Comparison of ENCODE assay signal across 8 cellular contexts in genomic region chr15:22786868-22787698, GRCh38. TPM values are rescaled to one million over a fixed set of nuclear protein-coding genes. Genes with fewer than 3 reads are reported as not detected.
A peak's percentile ranks its signal among the peaks of the same experiment; 100 is the strongest.
DNase-seq lines count a peak whose midpoint lies in the region; ATAC-seq and TF ChIP-seq lines count a peak whose summit lies in the region.

No MANE protein-coding gene starts in this region.

- intact Hi-C loops in CD4-positive, alpha-beta T cell (cut with DNase I, micrococcal nuclease), result loop anchor here in 1 of 2 experiments (1.0 kb wide), 1 partner anchor 53 kb away; no protein-coding TSS in a partner anchor
- intact Hi-C loops in thyroid gland (cut with DNase I), result loop anchor here (5.0 kb wide), 1 partner anchor 50 kb away; the partner anchor contains the start of gene NIPA2

- peak; percentile 23 for ATAC-seq in CD4-positive, alpha-beta T cell (ENCODE audit: poor library complexity)
- peak; percentile 25 for ATAC-seq in GM19372 (IDR thresholded peaks at IDR 0.05; ENCODE audit: low read depth, unreplicated experiment)
- ATAC-seq in HG03442 (IDR thresholded peaks at IDR 0.05; ENCODE audit: unreplicated experiment), result peak; percentile 30

- H3K4me3 ChIP-seq in WI38 (ENCODE audit: low read depth, low read length) (peak overlapping the region; percentile 63), endodermal cell (ENCODE audit: low read length) (peak overlapping the region; percentile 85), thyroid gland (replicated peaks in 1 of 3) (peak overlapping the region; percentile 4 to 81 (median 76))

- H3K4me1 Mint-ChIP-seq in CD4-positive, alpha-beta T cell (ENCODE audit: low read depth), result peaks cover 37% of the 10 kb centered on the region
- H3K4me1 Mint-ChIP-seq in endodermal cell (peaks cover 3% of the 10 kb centered on the region), mesothelial cell of epicardium (peaks cover 6% of the 10 kb centered on the region)

- CTCF ChIA-PET in CD4-positive, alpha-beta T cell (lab: Charles Lee), result no interaction called here

- DNase-seq in CD4-positive, alpha-beta T cell, result peak in 2 of 10 experiments; percentile 8 to 13
- DNase-seq in endodermal cell (peak; percentile 80), mesothelial cell of epicardium (ENCODE audit: low spot score in 2 of 2, unreplicated experiment in 2 of 2) (peak in 1 of 2 experiments; percentile 46), thyroid gland (peak; percentile 35 to 49), T-helper 9 cell (no peak)

- H3K9ac ChIP-seq in endodermal cell (ENCODE audit: extremely low read depth, low read length, poor library complexity, severe bottlenecking), result peak overlapping the region; percentile 53

- no peaks in the 10 kb centered on the region for H3K27me3 ChIP-seq in CD4-positive, alpha-beta T cell (ENCODE audit: control insufficient read depth, insufficient read depth, low read length)
- H3K27me3 ChIP-seq in endodermal cell (ENCODE audit: control insufficient read depth, insufficient read depth, low read length, poor library complexity, severe bottlenecking), result no peaks in the 10 kb centered on the region
- H3K27me3 ChIP-seq in thyroid gland, result no peaks in the 10 kb centered on the region

- H3K27ac Mint-ChIP-seq in CD4-positive, alpha-beta T cell, result peak overlapping the region; percentile 70
- H3K27ac Mint-ChIP-seq in endodermal cell (no peak overlapping the region), mesothelial cell of epicardium (peak overlapping the region; percentile 66)

- H3K27ac ChIP-seq in CD4-positive, alpha-beta T cell (ENCODE audit: low read depth, low read length), result no peak overlapping the region
- H3K27ac ChIP-seq in endodermal cell (ENCODE audit: low read depth, low read length) (no peak overlapping the region), thyroid gland (peak overlapping the region; percentile 62 to 84 (median 65))

- no peaks in the 10 kb centered on the region for H3K4me1 ChIP-seq in endodermal cell (ENCODE audit: control insufficient read depth, insufficient read depth, low read length)
- H3K4me1 ChIP-seq in thyroid gland, result peaks cover 8 to 18% of the 10 kb centered on the region in 2 donors

- peak overlapping the region; percentile 92 for H3K4me3 Mint-ChIP-seq in CD4-positive, alpha-beta T cell
- peak overlapping the region; percentile 70 for H3K4me3 Mint-ChIP-seq in endodermal cell
- H3K4me3 Mint-ChIP-seq in mesothelial cell of epicardium, result peak overlapping the region; percentile 74

- no peaks in the 10 kb centered on the region for H3K9me3 Mint-ChIP-seq in CD4-positive, alpha-beta T cell
- H3K9me3 Mint-ChIP-seq in endodermal cell, result peaks cover 5% of the 10 kb centered on the region
- H3K9me3 Mint-ChIP-seq in mesothelial cell of epicardium, result peaks cover 5% of the 10 kb centered on the region

- TF ChIP-seq POLR2A in thyroid gland (IDR thresholded peaks at IDR 0.05), result no peak

- POLR2A ChIA-PET in CD4-positive, alpha-beta T cell (lab: Charles Lee), result interaction anchor here (0.7 to 2.3 kb wide), 4 partner anchors 28 to 252 kb away, joined by 3 to 20 read pairs (median 6); partner anchors contain the start of genes NIPA2 and TUBGCP5

- no peaks in the 10 kb centered on the region for H3K9me3 ChIP-seq in CD4-positive, alpha-beta T cell (ENCODE audit: control insufficient read depth, low read length)
- H3K9me3 ChIP-seq in endodermal cell (ENCODE audit: control insufficient read depth, low read length) (no peaks in the 10 kb centered on the region), thyroid gland (no peaks in the 10 kb centered on the region)

- H3K36me3 Mint-ChIP-seq in CD4-positive, alpha-beta T cell (ENCODE audit: low read depth), result peaks cover 7% of the 10 kb centered on the region
- H3K36me3 Mint-ChIP-seq in endodermal cell (ENCODE audit: low read depth), result peaks cover 12% of the 10 kb centered on the region
- peaks cover 5% of the 10 kb centered on the region for H3K36me3 Mint-ChIP-seq in mesothelial cell of epicardium

- WGBS in endodermal cell (ENCODE audit: insufficient coverage in 1 of 2, insufficient read length in 1 of 2), 2 experiments, result 2% methylated on average over 31 to 83 of the region's 83 CpGs
- 3 to 24% methylated on average over 12 to 36 of the region's 83 CpGs for WGBS in thyroid gland, 2 donors

- no peak for TF ChIP-seq CTCF in CD4-positive, alpha-beta T cell (IDR thresholded peaks at IDR 0.05)
- TF ChIP-seq CTCF in WI38 (IDR thresholded peaks at IDR 0.05; ENCODE audit: low read depth, low read length) (no peak), endodermal cell (conservative IDR thresholded peaks at IDR 0.05) (no peak), mesothelial cell of epicardium (IDR thresholded peaks at IDR 0.05; ENCODE audit: unreplicated experiment) (no peak), thyroid gland (IDR thresholded peaks at IDR 0.05) (no peak)

- H3K36me3 ChIP-seq in endodermal cell (ENCODE audit: control insufficient read depth, insufficient read depth, low read length), result no peaks in the 10 kb centered on the region
- no peaks in the 10 kb centered on the region for H3K36me3 ChIP-seq in thyroid gland

- no peaks in the 10 kb centered on the region for H3K27me3 Mint-ChIP-seq in CD4-positive, alpha-beta T cell
- peaks cover 6% of the 10 kb centered on the region for H3K27me3 Mint-ChIP-seq in endodermal cell (ENCODE audit: insufficient read depth)
- H3K27me3 Mint-ChIP-seq in mesothelial cell of epicardium (ENCODE audit: low read depth), result peaks cover 7% of the 10 kb centered on the region

RNA-seq across cellular contexts. Expression of gene NIPA1, which starts 0.6 kb away (rescaled TPM):
- total RNA-seq in CD4-positive, alpha-beta T cell, result 1 to 10 TPM; 5.1 to 5.4 TPM
- total RNA-seq in endodermal cell (10 to 100 TPM; 18.5 to 18.7 TPM), mesothelial cell of epicardium (7.8 to 9.9 TPM (median 8.8 TPM) in 3 replicates), thyroid gland (10 to 100 TPM; 18.5 to 35.4 (median 19.4) TPM)
- polyA plus RNA-seq in endodermal cell (2013, experiment 1 of 2), result 11.0 TPM
- 11.0 TPM for polyA plus RNA-seq in endodermal cell (2013, experiment 2 of 2)

RNA-seq across cellular contexts. Expression of gene NIPA2, which starts 51.4 kb away (rescaled TPM):
- total RNA-seq in CD4-positive, alpha-beta T cell, result 10 to 100 TPM; 33.9 to 36.7 TPM
- 10 to 100 TPM; 57.0 to 58.3 TPM for total RNA-seq in endodermal cell
- 48.5 TPM for polyA plus RNA-seq in endodermal cell (2013, experiment 1 of 2)
- 43.7 TPM for polyA plus RNA-seq in endodermal cell (2013, experiment 2 of 2)
- 36.5 to 37.7 TPM (median 37.4 TPM) in 3 replicates for total RNA-seq in mesothelial cell of epicardium
- 10 to 100 TPM; 50.3 to 67.2 (median 56.4) TPM for total RNA-seq in thyroid gland

Comparison
In these comparisons a context has a peak if more than half of its experiments do, and no peak if none do; other contexts are left out.
1. H3K27ac ChIP-seq: peak in thyroid gland (3 of 3); none in CD4-positive, alpha-beta T cell (single experiment) and endodermal cell (single experiment).
2. Peak in every context shown above with its lines, with median percentiles within 50 percentile points of each other: ATAC-seq, H3K4me3 Mint-ChIP-seq and H3K4me3 ChIP-seq.